ENCODE assay signal across 2 cellular contexts in the genomic region with DNA sequence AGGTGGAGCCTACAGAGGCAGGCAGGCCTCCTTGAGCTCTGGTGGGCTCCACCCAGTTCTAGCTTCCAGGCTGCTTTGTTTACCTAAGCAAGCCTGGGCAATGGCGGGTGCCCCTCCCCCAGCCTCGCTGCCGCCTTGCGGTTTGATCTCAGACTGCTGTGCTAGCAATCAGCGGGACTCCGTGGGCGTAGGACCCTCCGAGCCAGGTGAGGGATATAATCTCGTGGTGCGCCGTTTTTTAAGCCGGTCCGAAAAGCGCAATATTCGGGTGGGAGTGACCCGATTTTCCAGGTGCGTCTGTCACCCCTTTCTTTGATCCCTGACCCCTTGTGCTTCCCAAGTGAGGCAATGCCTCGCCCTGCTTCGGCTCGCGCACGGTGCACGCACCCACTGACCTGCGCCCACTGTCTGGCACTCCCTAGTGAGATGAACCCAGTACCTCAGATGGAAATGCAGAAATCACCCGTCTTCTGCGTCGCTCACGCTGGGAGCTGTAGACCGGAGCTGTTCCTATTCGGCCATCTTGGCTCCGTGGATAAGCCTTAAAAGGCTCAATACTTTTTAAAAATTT. TPM values are rescaled to one million over a fixed set of nuclear protein-coding genes. Genes with fewer than 3 reads are reported as not detected.
"Had no signal": no experiment of that assay in that cellular context is flagged by ENCODE, and none has a peak within 500 bp of the region (broad histone marks: within the 10 kb centered on the region; RNA-seq: fewer than 3 reads in every experiment).

No MANE protein-coding gene starts in this region.

RNA-seq across cellular contexts. Expression of a gene that starts 52.0 kb away (rescaled TPM):
- total RNA-seq: activated CD8-positive, alpha-beta T cell treated with anti-CD3 and anti-CD28 coated beads, Interleukin-2, amount 10 ng/mL, durations not matched to agents 7 days and 5 days; activated naive CD8-positive, alpha-beta T cell treated with anti-CD3 and anti-CD28 coated beads, Interleukin-2, amount 10 ng/mL, durations not matched to agents 7 days and 5 days had no signal
